32 cellular contexts compared by ENCODE assay signal in genomic region chr2:167653131-167653530, GRCh38.
"Had no signal": no experiment of that assay in that cellular context is flagged by ENCODE, and none has a peak within 500 bp of the region (broad histone marks: within the 10 kb centered on the region; RNA-seq: fewer than 3 reads in every experiment).

No MANE protein-coding gene starts in this region.

- H3K4me1 ChIP-seq: breast epithelium, esophagus muscularis mucosa, foreskin keratinocyte, gastrocnemius medialis had no signal

- H3K36me3 ChIP-seq: breast epithelium, cardiac muscle cell, esophagus muscularis mucosa, gastrocnemius medialis had no signal

- H3K9me3 ChIP-seq: breast epithelium, esophagus muscularis mucosa, gastrocnemius medialis had no signal

- H3K9me3 Mint-ChIP-seq: activated CD4-positive, alpha-beta T cell treated with anti-CD3 and anti-CD28 coated beads, Interleukin-2, amount 10 ng/mL, durations not matched to agents 24 days and 14 days; activated naive CD4-positive, alpha-beta T cell treated with anti-CD3 and anti-CD28 coated beads, Interleukin-2, amount 10 ng/mL, durations not matched to agents 7 days and 5 days; dendritic cell treated with granulocyte-macrophage colony-stimulating factor and Interleukin-4, amounts not matched to agents 40 ng/mL and 50 ng/mL, for 4 days; effector memory CD8-positive, alpha-beta T cell had no signal

- H3K27ac ChIP-seq: breast epithelium, cardiac muscle cell, coronary artery, dorsolateral prefrontal cortex, esophagus muscularis mucosa, foreskin keratinocyte, gastrocnemius medialis had no signal

- H3K4me1 Mint-ChIP-seq: activated CD4-positive, alpha-beta T cell treated with anti-CD3 and anti-CD28 coated beads for 36 hours; activated CD4-positive, alpha-beta T cell treated with anti-CD3 and anti-CD28 coated beads, Interleukin-2, amount 10 ng/mL, durations not matched to agents 24 days and 14 days; activated CD8-positive, alpha-beta memory T cell treated with anti-CD3 and anti-CD28 coated beads, Interleukin-2, amount 10 ng/mL, durations not matched to agents 7 days and 5 days; activated naive CD4-positive, alpha-beta T cell treated with anti-CD3 and anti-CD28 coated beads, Interleukin-2, amount 10 ng/mL, durations not matched to agents 7 days and 5 days; activated naive CD8-positive, alpha-beta T cell treated with anti-CD3 and anti-CD28 coated beads, Interleukin-2, amount 10 ng/mL, durations not matched to agents 7 days and 5 days had no signal

- H3K4me3 Mint-ChIP-seq: activated CD4-positive, alpha-beta memory T cell treated with anti-CD3 and anti-CD28 coated beads for 36 hours; activated CD4-positive, alpha-beta T cell treated with anti-CD3 and anti-CD28 coated beads for 36 hours; activated CD4-positive, alpha-beta T cell treated with anti-CD3 and anti-CD28 coated beads, Interleukin-2, amount 10 ng/mL, durations not matched to agents 24 days and 14 days; activated CD8-positive, alpha-beta memory T cell treated with anti-CD3 and anti-CD28 coated beads, Interleukin-2, amount 10 ng/mL, durations not matched to agents 7 days and 5 days; activated CD8-positive, alpha-beta T cell treated with anti-CD3 and anti-CD28 coated beads, Interleukin-2, amount 10 ng/mL, durations not matched to agents 7 days and 5 days; activated naive CD4-positive, alpha-beta T cell treated with anti-CD3 and anti-CD28 coated beads, Interleukin-2, amount 10 ng/mL, durations not matched to agents 7 days and 5 days; activated naive CD8-positive, alpha-beta T cell treated with anti-CD3 and anti-CD28 coated beads, Interleukin-2, amount 10 ng/mL, durations not matched to agents 7 days and 5 days; activated T-helper 1 cell treated with anti-CD3 and anti-CD28 coated beads, Interleukin-12 subunit alpha, Interleukin-12 subunit beta, Interleukin-2, Interleukin-4 antibody, amounts not matched to agents 30 ng/mL and 10 ng/mL and 1 ng/mL, durations not matched to agents 14 hours and 24 hours and 36 hours; brain; dendritic cell treated with granulocyte-macrophage colony-stimulating factor and Interleukin-4, amounts not matched to agents 40 ng/mL and 50 ng/mL, for 4 days; effector memory CD8-positive, alpha-beta T cell had no signal

- DNase-seq: activated CD4-positive, alpha-beta memory T cell treated with anti-CD3 and anti-CD28 coated beads for 36 hours; activated CD4-positive, alpha-beta T cell treated with anti-CD3 and anti-CD28 coated beads for 36 hours; activated CD4-positive, alpha-beta T cell treated with anti-CD3 and anti-CD28 coated beads, Interleukin-2, amount 10 ng/mL, durations not matched to agents 24 days and 14 days; activated CD4-positive, CD25-positive, alpha-beta regulatory T cell; activated CD4-positive, CD25-positive, alpha-beta regulatory T cell treated with anti-CD3 and anti-CD28 coated beads, Interleukin-2, amount 50 U/mL, for 72 hours; activated CD8-positive, alpha-beta memory T cell treated with anti-CD3 and anti-CD28 coated beads, Interleukin-2, amount 10 ng/mL, durations not matched to agents 7 days and 5 days; activated CD8-positive, alpha-beta memory T cell treated with anti-CD3 and anti-CD28 coated beads, Interleukin-2, amount 50 U/mL, for 4 hours; activated CD8-positive, alpha-beta T cell treated with anti-CD3 and anti-CD28 coated beads, Interleukin-2, amount 10 ng/mL, durations not matched to agents 7 days and 5 days; activated gamma-delta T cell; activated naive CD4-positive, alpha-beta T cell; activated naive CD4-positive, alpha-beta T cell treated with anti-CD3 and anti-CD28 coated beads, Interleukin-2, amount 10 ng/mL, durations not matched to agents 7 days and 5 days; activated naive CD8-positive, alpha-beta T cell treated with anti-CD3 and anti-CD28 coated beads, Interleukin-2, amount 10 ng/mL, durations not matched to agents 7 days and 5 days; activated T-cell treated with anti-CD3 and anti-CD28 coated beads, Interleukin-2, amount 50 U/mL, for 1 hour; activated T-cell treated with anti-CD3 and anti-CD28 coated beads, Interleukin-2, amount 50 U/mL, for 48 hours; amniotic stem cell; anterior cingulate cortex; central memory CD4-positive, alpha-beta T cell; cerebellar nuclear complex; dorsolateral prefrontal cortex; effector memory CD8-positive, alpha-beta T cell; erythroblast; foreskin keratinocyte; gastrocnemius medialis; T-helper 2 cell had no signal

- H3K27me3 ChIP-seq: breast epithelium, cardiac muscle cell, dorsolateral prefrontal cortex, esophagus muscularis mucosa, foreskin keratinocyte, gastrocnemius medialis had no signal

- H3K36me3 Mint-ChIP-seq: activated CD4-positive, alpha-beta memory T cell treated with anti-CD3 and anti-CD28 coated beads for 36 hours; activated CD8-positive, alpha-beta memory T cell treated with anti-CD3 and anti-CD28 coated beads, Interleukin-2, amount 10 ng/mL, durations not matched to agents 7 days and 5 days; activated naive CD4-positive, alpha-beta T cell treated with anti-CD3 and anti-CD28 coated beads, Interleukin-2, amount 10 ng/mL, durations not matched to agents 7 days and 5 days; activated naive CD4-positive, alpha-beta T cell treated with anti-CD3 and anti-CD28 coated beads, Interleukin-2, amount 50 U/mL, for 72 hours; activated naive CD8-positive, alpha-beta T cell treated with anti-CD3 and anti-CD28 coated beads, Interleukin-2, amount 10 ng/mL, durations not matched to agents 7 days and 5 days had no signal

- H3K27ac Mint-ChIP-seq: activated CD4-positive, alpha-beta memory T cell treated with anti-CD3 and anti-CD28 coated beads for 36 hours; activated CD4-positive, alpha-beta T cell treated with anti-CD3 and anti-CD28 coated beads for 36 hours; activated CD4-positive, alpha-beta T cell treated with anti-CD3 and anti-CD28 coated beads, Interleukin-2, amount 10 ng/mL, durations not matched to agents 24 days and 14 days; activated CD8-positive, alpha-beta memory T cell treated with anti-CD3 and anti-CD28 coated beads, Interleukin-2, amount 10 ng/mL, durations not matched to agents 7 days and 5 days; activated CD8-positive, alpha-beta T cell treated with anti-CD3 and anti-CD28 coated beads, Interleukin-2, amount 10 ng/mL, durations not matched to agents 7 days and 5 days; activated naive CD4-positive, alpha-beta T cell treated with anti-CD3 and anti-CD28 coated beads, Interleukin-2, amount 10 ng/mL, durations not matched to agents 7 days and 5 days; activated naive CD4-positive, alpha-beta T cell treated with anti-CD3 and anti-CD28 coated beads, Interleukin-2, amount 50 U/mL, for 72 hours; activated naive CD8-positive, alpha-beta T cell treated with anti-CD3 and anti-CD28 coated beads, Interleukin-2, amount 10 ng/mL, durations not matched to agents 7 days and 5 days; activated T-helper 1 cell treated with anti-CD3 and anti-CD28 coated beads, Interleukin-12 subunit alpha, Interleukin-12 subunit beta, Interleukin-2, Interleukin-4 antibody, amounts not matched to agents 30 ng/mL and 10 ng/mL and 1 ng/mL, durations not matched to agents 14 hours and 24 hours and 36 hours; brain; dendritic cell treated with granulocyte-macrophage colony-stimulating factor and Interleukin-4, amounts not matched to agents 40 ng/mL and 50 ng/mL, for 4 days; effector memory CD8-positive, alpha-beta T cell had no signal

- H3K4me3 ChIP-seq: breast epithelium, cardiac muscle cell, coronary artery, dorsolateral prefrontal cortex, esophagus muscularis mucosa, gastrocnemius medialis had no signal

- ATAC-seq: activated CD4-positive, alpha-beta T cell treated with anti-CD3 and anti-CD28 coated beads for 36 hours; activated CD8-positive, alpha-beta memory T cell treated with anti-CD3 and anti-CD28 coated beads, Interleukin-2, amount 10 ng/mL, durations not matched to agents 7 days and 5 days; activated CD8-positive, alpha-beta T cell treated with anti-CD3 and anti-CD28 coated beads, Interleukin-2, amount 10 ng/mL, durations not matched to agents 7 days and 5 days; activated naive CD4-positive, alpha-beta T cell treated with anti-CD3 and anti-CD28 coated beads, Interleukin-2, amount 50 U/mL, for 72 hours; effector memory CD8-positive, alpha-beta T cell; foreskin keratinocyte; gastrocnemius medialis had no signal
